ENCODE assay signal across 1 cellular context in the genomic region with DNA sequence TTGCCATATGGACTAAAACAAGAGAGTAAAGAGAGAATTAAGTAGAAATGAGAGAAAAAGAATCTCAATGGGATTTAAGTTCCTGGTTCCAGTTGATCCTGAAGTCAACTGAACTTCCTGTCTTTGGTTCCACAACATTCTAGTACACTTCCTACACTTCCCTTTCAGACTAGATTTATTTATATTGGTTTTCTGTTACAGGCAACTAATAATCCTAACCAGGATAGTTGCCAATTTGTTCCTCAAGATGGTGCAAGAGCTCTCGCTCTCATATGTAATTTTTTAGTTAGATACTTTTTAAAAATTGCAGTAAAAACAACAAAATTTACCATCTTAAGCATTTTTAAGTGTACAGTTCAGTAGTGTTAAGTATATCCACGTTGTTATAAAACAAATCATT.
TF ChIP-seq lines count a peak whose summit lies in the region.

No MANE protein-coding gene starts in this region.

TF ChIP-seq in GM12878, 131 proteins besides CTCF, POLR2A, EP300 and RAD21 (continued from another document):
- TF ChIP-seq NR2C1 (IDR thresholded peaks at IDR 0.05): no peak
